In genomic region chr4:186726440-186727148, GRCh38 we compare ENCODE assay signal across 9 cellular contexts. TPM values are rescaled to one million over a fixed set of nuclear protein-coding genes. Genes with fewer than 3 reads are reported as not detected.
DNase-seq lines count a peak whose midpoint lies in the region; ATAC-seq, FAIRE-seq and TF ChIP-seq lines count a peak whose summit lies in the region.
"Had no signal": no experiment of that assay in that cellular context is flagged by ENCODE, and none has a peak within 500 bp of the region (broad histone marks: within the 10 kb centered on the region; RNA-seq: fewer than 3 reads in every experiment).

No MANE protein-coding gene starts in this region.

- TF ChIP-seq CTCF in lung (IDR thresholded peaks at IDR 0.05; ENCODE audit: control extremely low read depth, extremely low read depth) (no peak), tibial artery (IDR thresholded peaks at IDR 0.05) (peak in 1 of 2 experiments; percentile 3)

- DNase-seq in activated naive CD4-positive, alpha-beta T cell treated with anti-CD3 and anti-CD28 coated beads, Interleukin-2, amount 10 ng/mL, durations not matched to agents 7 days and 5 days, result no peak
- DNase-seq in activated naive CD4-positive, alpha-beta T cell (lab: John Stamatoyannopoulos, UW), result no peak
- DNase-seq in RCC 7860 (ENCODE audit: low spot score), result peak; percentile 48
- peak; percentile 60 for DNase-seq in lung (ENCODE audit: low spot score)
- DNase-seq in tibial artery, result peak; percentile 52 to 87
- no peak for DNase-seq in natural killer cell treated with Interleukin-12 subunit alpha and Interleukin-12 subunit beta and Interleukin-15 and Interleukin-18, amount 100 ng/mL, for 72 hours (ENCODE audit: low spot score)

- H3K27me3 ChIP-seq in ectodermal cell (ENCODE audit: control insufficient read depth, insufficient read depth, low read length, poor library complexity, severe bottlenecking), result no peaks in the 10 kb centered on the region
- H3K27me3 ChIP-seq in lung (ENCODE audit: control insufficient read depth, insufficient read depth), result no peaks in the 10 kb centered on the region
- no peaks in the 10 kb centered on the region for H3K27me3 ChIP-seq in tibial artery

- intact Hi-C loops in tibial artery (cut with DNase I; ENCODE audit: low total_unique reads), result loop anchor here (5.0 kb wide), 1 partner anchor 59 kb away; no protein-coding TSS in a partner anchor

- no peaks in the 10 kb centered on the region for H3K9me3 Mint-ChIP-seq in activated naive CD4-positive, alpha-beta T cell treated with anti-CD3 and anti-CD28 coated beads, Interleukin-2, amount 10 ng/mL, durations not matched to agents 7 days and 5 days
- H3K9me3 Mint-ChIP-seq in natural killer cell treated with Interleukin-12 subunit alpha and Interleukin-12 subunit beta and Interleukin-15 and Interleukin-18, amount 100 ng/mL, for 72 hours, result no peaks in the 10 kb centered on the region

- H3K4me3 Mint-ChIP-seq in activated naive CD4-positive, alpha-beta T cell treated with anti-CD3 and anti-CD28 coated beads, Interleukin-2, amount 10 ng/mL, durations not matched to agents 7 days and 5 days, result peak overlapping the region; percentile 23
- H3K4me3 Mint-ChIP-seq in natural killer cell treated with Interleukin-12 subunit alpha and Interleukin-12 subunit beta and Interleukin-15 and Interleukin-18, amount 100 ng/mL, for 72 hours, result no peak overlapping the region

- peak overlapping the region; percentile 55 for H3K27ac Mint-ChIP-seq in activated naive CD4-positive, alpha-beta T cell treated with anti-CD3 and anti-CD28 coated beads, Interleukin-2, amount 10 ng/mL, durations not matched to agents 7 days and 5 days
- H3K27ac Mint-ChIP-seq in natural killer cell treated with Interleukin-12 subunit alpha and Interleukin-12 subunit beta and Interleukin-15 and Interleukin-18, amount 100 ng/mL, for 72 hours, result no peak overlapping the region

- H3K4me1 ChIP-seq in ectodermal cell (ENCODE audit: control insufficient read depth, insufficient read depth, low read length), result peaks cover 12% of the 10 kb centered on the region
- peaks cover 0 to 3% of the 10 kb centered on the region in 2 donors for H3K4me1 ChIP-seq in lung (ENCODE audit: control insufficient read depth in 2 of 2, insufficient read depth in 2 of 2, low read length in 2 of 2)
- peaks cover 0 to 31% (median 4%) of the 10 kb centered on the region in 4 donors for H3K4me1 ChIP-seq in tibial artery

- ATAC-seq in lung (ENCODE audit: insufficient read depth, low FRiP score) (peak; percentile 36), HG03342 (IDR thresholded peaks at IDR 0.05; ENCODE audit: unreplicated experiment) (no peak)
- no peak for ATAC-seq in natural killer cell treated with Interleukin-12 subunit alpha and Interleukin-12 subunit beta and Interleukin-15 and Interleukin-18, amount 100 ng/mL, for 72 hours

- no peaks in the 10 kb centered on the region for H3K9me3 ChIP-seq in ectodermal cell (ENCODE audit: control insufficient read depth, low read length)
- H3K9me3 ChIP-seq in lung (ENCODE audit: control insufficient read depth in 2 of 2, insufficient read depth in 1 of 2, low read length in 1 of 2), result no peaks in the 10 kb centered on the region
- no peaks in the 10 kb centered on the region for H3K9me3 ChIP-seq in tibial artery

- no peaks in the 10 kb centered on the region for H3K36me3 ChIP-seq in ectodermal cell (ENCODE audit: control insufficient read depth, insufficient read depth, low read length)
- H3K36me3 ChIP-seq in lung (ENCODE audit: control insufficient read depth in 2 of 2, insufficient read depth in 2 of 2, low read length in 2 of 2), result no peaks in the 10 kb centered on the region
- H3K36me3 ChIP-seq in tibial artery, result no peaks in the 10 kb centered on the region

- peaks cover 16% of the 10 kb centered on the region for H3K4me1 Mint-ChIP-seq in activated naive CD4-positive, alpha-beta T cell treated with anti-CD3 and anti-CD28 coated beads, Interleukin-2, amount 10 ng/mL, durations not matched to agents 7 days and 5 days
- peaks cover 0 to 5% of the 10 kb centered on the region in 2 donors for H3K4me1 Mint-ChIP-seq in natural killer cell treated with Interleukin-12 subunit alpha and Interleukin-12 subunit beta and Interleukin-15 and Interleukin-18, amount 100 ng/mL, for 72 hours (ENCODE audit: low read depth in 2 of 2)

- H3K27ac ChIP-seq in ectodermal cell (ENCODE audit: insufficient read depth, low read depth, low read length, poor library complexity, severe bottlenecking) (peak overlapping the region; percentile 71), lung (ENCODE audit: low read depth in 1 of 2, low read length in 1 of 2) (peak overlapping the region; percentile 65 to 82), tibial artery (peak overlapping the region; percentile 91 to 94)

- peaks cover 5% of the 10 kb centered on the region for H3K36me3 Mint-ChIP-seq in activated naive CD4-positive, alpha-beta T cell treated with anti-CD3 and anti-CD28 coated beads, Interleukin-2, amount 10 ng/mL, durations not matched to agents 7 days and 5 days
- peaks cover 5% of the 10 kb centered on the region for H3K36me3 Mint-ChIP-seq in natural killer cell treated with Interleukin-12 subunit alpha and Interleukin-12 subunit beta and Interleukin-15 and Interleukin-18, amount 100 ng/mL, for 72 hours

- 0% methylated on average over 79 to 80 of the region's 80 CpGs for WGBS in ectodermal cell, 2 experiments
- WGBS in lung, 2 donors, result 1% methylated on average over 67 to 80 of the region's 80 CpGs

- peaks cover 62% of the 10 kb centered on the region for H3K27me3 Mint-ChIP-seq in activated naive CD4-positive, alpha-beta T cell treated with anti-CD3 and anti-CD28 coated beads, Interleukin-2, amount 10 ng/mL, durations not matched to agents 7 days and 5 days
- peaks cover 24 to 29% of the 10 kb centered on the region in 2 donors for H3K27me3 Mint-ChIP-seq in natural killer cell treated with Interleukin-12 subunit alpha and Interleukin-12 subunit beta and Interleukin-15 and Interleukin-18, amount 100 ng/mL, for 72 hours

- peak overlapping the region; percentile 92 for H3K4me3 ChIP-seq in ectodermal cell (ENCODE audit: insufficient read depth, low read depth, low read length)
- H3K4me3 ChIP-seq in lung, result peak overlapping the region; percentile 64
- H3K4me3 ChIP-seq in tibial artery, result peak overlapping the region; percentile 74 to 91

- CTCF ChIA-PET in activated naive CD4-positive, alpha-beta T cell treated with anti-CD3 and anti-CD28 coated beads, Interleukin-2, amount 10 ng/mL, durations not matched to agents 7 days and 5 days (lab: Charles Lee), result no interaction called here

- no peak for FAIRE-seq in RCC 7860 (lab: Jason Lieb, UNC)
- FAIRE-seq: GM18507 had no signal

RNA-seq across cellular contexts. Expression of gene FAT1, which starts 2.9 kb away (rescaled TPM):
- polyA plus RNA-seq in ectodermal cell (2013, experiment 1 of 4), result 135 TPM
- 155 TPM for polyA plus RNA-seq in ectodermal cell (2013, experiment 2 of 4)
- 80.8 TPM for polyA plus RNA-seq in ectodermal cell (2013, experiment 3 of 4)
- 111 TPM for polyA plus RNA-seq in ectodermal cell (2013, experiment 4 of 4)
- 100 to 1,000 TPM; 122 to 318 TPM for total RNA-seq in lung
- polyA plus RNA-seq in lung, result 10 to 100 TPM; 19.4 to 22.5 TPM
- total RNA-seq in natural killer cell treated with Interleukin-12 subunit alpha and Interleukin-12 subunit beta and Interleukin-15 and Interleukin-18, amount 100 ng/mL, for 72 hours, result not detected

Comparison
In these comparisons a context has a peak if more than half of its experiments do, and no peak if none do; other contexts are left out.
1. DNase-seq: peak in RCC 7860 (single experiment), lung (single experiment) and tibial artery (2 of 2); none in activated naive CD4-positive, alpha-beta T cell treated with anti-CD3 and anti-CD28 coated beads, Interleukin-2, amount 10 ng/mL, durations not matched to agents 7 days and 5 days (single experiment), activated naive CD4-positive, alpha-beta T cell (0 of 4) and natural killer cell treated with Interleukin-12 subunit alpha and Interleukin-12 subunit beta and Interleukin-15 and Interleukin-18, amount 100 ng/mL, for 72 hours (single experiment).
2. RNA of gene FAT1, which starts 2.9 kb away (total RNA-seq): 122 to 318 TPM in lung; not detected in natural killer cell treated with Interleukin-12 subunit alpha and Interleukin-12 subunit beta and Interleukin-15 and Interleukin-18, amount 100 ng/mL, for 72 hours; every median in the first group is over 100 times any median in the second.
3. Peak in every context shown above with its lines, with median percentiles within 50 percentile points of each other: H3K27ac ChIP-seq and H3K4me3 ChIP-seq.